Comparison of ENCODE assay signal across 18 cellular contexts in the genomic region with DNA sequence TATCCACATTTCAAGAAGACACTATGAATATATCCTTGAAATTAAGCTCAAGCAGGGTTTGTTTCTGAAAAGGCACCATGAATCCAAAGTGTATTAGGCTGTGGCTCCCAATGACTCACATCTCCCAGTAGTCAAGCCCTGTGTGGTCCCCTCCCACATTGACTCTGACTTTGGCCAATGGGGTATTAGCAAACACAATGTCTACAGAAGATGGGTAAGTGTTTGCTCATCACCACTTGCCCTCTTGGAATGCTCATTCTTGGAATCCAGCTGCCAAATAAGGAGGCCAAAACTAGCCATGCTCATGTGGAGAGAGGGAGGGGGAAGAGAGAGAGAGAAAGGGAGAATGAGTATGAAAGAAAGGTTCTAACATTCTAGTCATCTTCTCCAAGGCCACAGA.
DNase-seq lines count a peak whose midpoint lies in the region; ATAC-seq, FAIRE-seq and TF ChIP-seq lines count a peak whose summit lies in the region.
"Had no signal": no experiment of that assay in that cellular context is flagged by ENCODE, and none has a peak within 500 bp of the region (broad histone marks: within the 10 kb centered on the region; RNA-seq: fewer than 3 reads in every experiment).

No MANE protein-coding gene starts in this region.

- POLR2A ChIA-PET in naive thymus-derived CD8-positive, alpha-beta T cell (lab: Charles Lee) = no interaction called here

- no peak for TF ChIP-seq CTCF in bronchial epithelial cell (IDR thresholded peaks at IDR 0.05; ENCODE audit: insufficient read depth, low read length, severe bottlenecking)

- H3K36me3 ChIP-seq in bronchial epithelial cell (ENCODE audit: control insufficient read depth, insufficient read depth, low read length) = no peaks in the 10 kb centered on the region
- H3K36me3 ChIP-seq: uterus had no signal

- H3K27ac Mint-ChIP-seq in naive thymus-derived CD8-positive, alpha-beta T cell = no peak overlapping the region
- H3K27ac Mint-ChIP-seq: H9; naive thymus-derived CD4-positive, alpha-beta T cell; stimulated activated effector memory CD8-positive, alpha-beta T cell treated with anti-CD3 and anti-CD28 coated beads, Interleukin-12 subunit alpha, Interleukin-12 subunit beta, amount 100 ng/mL, for 72 hours had no signal

- ATAC-seq in naive thymus-derived CD8-positive, alpha-beta T cell = no peak
- no peak for ATAC-seq in sciatic nerve
- ATAC-seq: naive thymus-derived CD4-positive, alpha-beta T cell; stimulated activated effector memory CD8-positive, alpha-beta T cell treated with anti-CD3 and anti-CD28 coated beads, Interleukin-12 subunit alpha, Interleukin-12 subunit beta, amount 100 ng/mL, for 72 hours had no signal

- H3K4me3 Mint-ChIP-seq in naive thymus-derived CD8-positive, alpha-beta T cell = no peak overlapping the region
- H3K4me3 Mint-ChIP-seq: H9; naive thymus-derived CD4-positive, alpha-beta T cell; stimulated activated effector memory CD8-positive, alpha-beta T cell treated with anti-CD3 and anti-CD28 coated beads, Interleukin-12 subunit alpha, Interleukin-12 subunit beta, amount 100 ng/mL, for 72 hours had no signal

- peak; percentile 7 for FAIRE-seq in bronchial epithelial cell (lab: Jason Lieb, UNC)
- FAIRE-seq: G401.6, GM18507, kidney had no signal

- H3K4me1 Mint-ChIP-seq in naive thymus-derived CD8-positive, alpha-beta T cell = no peaks in the 10 kb centered on the region
- H3K4me1 Mint-ChIP-seq: naive thymus-derived CD4-positive, alpha-beta T cell; stimulated activated effector memory CD8-positive, alpha-beta T cell treated with anti-CD3 and anti-CD28 coated beads, Interleukin-12 subunit alpha, Interleukin-12 subunit beta, amount 100 ng/mL, for 72 hours had no signal

- H3K36me3 Mint-ChIP-seq in naive thymus-derived CD8-positive, alpha-beta T cell = no peaks in the 10 kb centered on the region
- H3K36me3 Mint-ChIP-seq: naive thymus-derived CD4-positive, alpha-beta T cell; stimulated activated effector memory CD8-positive, alpha-beta T cell treated with anti-CD3 and anti-CD28 coated beads, Interleukin-12 subunit alpha, Interleukin-12 subunit beta, amount 100 ng/mL, for 72 hours had no signal

- intact Hi-C loops in sciatic nerve (cut with DNase I) = no loop called here

- H3K4me3 ChIP-seq in bronchial epithelial cell (ENCODE audit: low read depth, low read length) = no peak overlapping the region
- H3K4me3 ChIP-seq: uterus had no signal

- H3K27me3 ChIP-seq in bronchial epithelial cell (ENCODE audit: control insufficient read depth, insufficient read depth, low read length) = no peaks in the 10 kb centered on the region
- H3K27me3 ChIP-seq: uterus had no signal

- DNase-seq in Daoy (ENCODE audit: low read depth) (peak; percentile 48), M059J (ENCODE audit: low read depth) (peak; percentile 92), bronchial epithelial cell (ENCODE audit: low read depth) (peak; percentile 88), kidney tubule cell (ENCODE audit: low spot score) (peak; percentile 91), sciatic nerve (ENCODE audit: low spot score) (no peak), SHP77 treated with DMSO at 0.1 percent for 48 hours (lab: John Stamatoyannopoulos, UW) (no peak), NCI-H2029 treated with DMSO at 0.1 percent for 48 hours (lab: John Stamatoyannopoulos, UW) (no peak)
- no peak for DNase-seq in naive thymus-derived CD8-positive, alpha-beta T cell
- DNase-seq: activated CD4-positive, CD25-positive, alpha-beta regulatory T cell; foreskin melanocyte; H9; kidney; naive thymus-derived CD4-positive, alpha-beta T cell; stimulated activated CD4-positive, alpha-beta T cell treated with anti-CD3 and anti-CD28 coated beads, Interleukin-4, amount 100 ng/mL, for 24 hours; uterus had no signal

- H3K9me3 Mint-ChIP-seq in naive thymus-derived CD8-positive, alpha-beta T cell = peaks cover 0 to 19% (median 0%) of the 10 kb centered on the region in 9 donors
- H3K9me3 Mint-ChIP-seq: H9 had no signal

- H3K27me3 Mint-ChIP-seq in naive thymus-derived CD8-positive, alpha-beta T cell = peaks cover 0 to 3% (median 0%) of the 10 kb centered on the region in 5 donors

Comparison
In these comparisons a context has a peak if more than half of its experiments do, and no peak if none do; other contexts are left out.
1. DNase-seq: peak in Daoy (single experiment), M059J (single experiment), bronchial epithelial cell (single experiment) and kidney tubule cell (single experiment); none in naive thymus-derived CD8-positive, alpha-beta T cell (0 of 10), sciatic nerve (single experiment), SHP77 treated with DMSO at 0.1 percent for 48 hours (single experiment) and NCI-H2029 treated with DMSO at 0.1 percent for 48 hours (single experiment).